ENCODE assay signal across 1 cellular context in the genomic region with DNA sequence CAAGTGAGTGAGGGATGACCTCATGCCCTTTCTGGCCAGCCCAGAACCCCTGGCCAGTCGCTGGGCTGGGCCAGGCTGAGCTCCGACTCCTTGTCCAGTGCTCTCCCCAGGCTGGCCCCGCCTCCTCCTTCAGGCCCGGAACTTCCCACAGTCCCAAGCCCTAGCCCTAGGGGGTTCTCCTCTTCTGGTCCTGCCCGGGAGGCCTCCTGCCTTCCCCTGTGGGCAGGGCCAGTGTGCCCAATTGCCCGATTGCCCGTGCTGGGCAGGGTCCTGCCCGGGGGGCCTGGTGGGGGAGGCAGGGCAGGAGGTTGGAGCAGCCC.
TF ChIP-seq lines count a peak whose summit lies in the region.

No MANE protein-coding gene starts in this region.

TF ChIP-seq in A549, 52 proteins besides CTCF, POLR2A, EP300 and RAD21:
- TF ChIP-seq GATA3 (IDR thresholded peaks at IDR 0.05; ENCODE audit: borderline replicate concordance) (no peak), EHF (CRISPR knock-in tag; IDR thresholded peaks at IDR 0.05) (no peak), EHMT2 (IDR thresholded peaks at IDR 0.05; ENCODE audit: low read depth) (no peak)
- TF ChIP-seq, protein P1, sequence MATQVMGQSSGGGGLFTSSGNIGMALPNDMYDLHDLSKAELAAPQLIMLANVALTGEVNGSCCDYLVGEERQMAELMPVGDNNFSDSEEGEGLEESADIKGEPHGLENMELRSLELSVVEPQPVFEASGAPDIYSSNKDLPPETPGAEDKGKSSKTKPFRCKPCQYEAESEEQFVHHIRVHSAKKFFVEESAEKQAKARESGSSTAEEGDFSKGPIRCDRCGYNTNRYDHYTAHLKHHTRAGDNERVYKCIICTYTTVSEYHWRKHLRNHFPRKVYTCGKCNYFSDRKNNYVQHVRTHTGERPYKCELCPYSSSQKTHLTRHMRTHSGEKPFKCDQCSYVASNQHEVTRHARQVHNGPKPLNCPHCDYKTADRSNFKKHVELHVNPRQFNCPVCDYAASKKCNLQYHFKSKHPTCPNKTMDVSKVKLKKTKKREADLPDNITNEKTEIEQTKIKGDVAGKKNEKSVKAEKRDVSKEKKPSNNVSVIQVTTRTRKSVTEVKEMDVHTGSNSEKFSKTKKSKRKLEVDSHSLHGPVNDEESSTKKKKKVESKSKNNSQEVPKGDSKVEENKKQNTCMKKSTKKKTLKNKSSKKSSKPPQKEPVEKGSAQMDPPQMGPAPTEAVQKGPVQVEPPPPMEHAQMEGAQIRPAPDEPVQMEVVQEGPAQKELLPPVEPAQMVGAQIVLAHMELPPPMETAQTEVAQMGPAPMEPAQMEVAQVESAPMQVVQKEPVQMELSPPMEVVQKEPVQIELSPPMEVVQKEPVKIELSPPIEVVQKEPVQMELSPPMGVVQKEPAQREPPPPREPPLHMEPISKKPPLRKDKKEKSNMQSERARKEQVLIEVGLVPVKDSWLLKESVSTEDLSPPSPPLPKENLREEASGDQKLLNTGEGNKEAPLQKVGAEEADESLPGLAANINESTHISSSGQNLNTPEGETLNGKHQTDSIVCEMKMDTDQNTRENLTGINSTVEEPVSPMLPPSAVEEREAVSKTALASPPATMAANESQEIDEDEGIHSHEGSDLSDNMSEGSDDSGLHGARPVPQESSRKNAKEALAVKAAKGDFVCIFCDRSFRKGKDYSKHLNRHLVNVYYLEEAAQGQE (IDR thresholded peaks at IDR 0.05), result no peak
- TF ChIP-seq, protein P2, sequence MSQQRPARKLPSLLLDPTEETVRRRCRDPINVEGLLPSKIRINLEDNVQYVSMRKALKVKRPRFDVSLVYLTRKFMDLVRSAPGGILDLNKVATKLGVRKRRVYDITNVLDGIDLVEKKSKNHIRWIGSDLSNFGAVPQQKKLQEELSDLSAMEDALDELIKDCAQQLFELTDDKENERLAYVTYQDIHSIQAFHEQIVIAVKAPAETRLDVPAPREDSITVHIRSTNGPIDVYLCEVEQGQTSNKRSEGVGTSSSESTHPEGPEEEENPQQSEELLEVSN (IDR thresholded peaks at IDR 0.05; ENCODE audit: borderline replicate concordance, low read depth), result no peak
